20 cellular contexts compared by ENCODE assay signal in genomic region chr16:56042416-56042815, GRCh38.
"Had no signal": no experiment of that assay in that cellular context is flagged by ENCODE, and none has a peak within 500 bp of the region (broad histone marks: within the 10 kb centered on the region; RNA-seq: fewer than 3 reads in every experiment).

No MANE protein-coding gene starts in this region.

- H3K36me3 ChIP-seq: gastrocnemius medialis, neural progenitor cell, prostate gland, spleen, tibial artery had no signal

- H3K4me3 ChIP-seq: coronary artery, gastrocnemius medialis, lung, mucosa of descending colon, neural progenitor cell, prostate gland, skin epidermis, spleen, testis, tibial artery had no signal

- H3K9me3 ChIP-seq: gastrocnemius medialis, mucosa of descending colon, prostate gland, testis, tibial artery had no signal

- DNase-seq: dermis blood vessel endothelial cell, foreskin fibroblast, gastrocnemius medialis, kidney, naive B cell, spleen, tibial artery had no signal

- H3K27ac Mint-ChIP-seq: effector memory CD8-positive, alpha-beta T cell; memory B cell; mesothelial cell of epicardium; naive B cell; nephron; neural progenitor cell; stimulated activated memory B cell treated with anti-CD40 and anti-IgM and Interleukin-4, amounts not matched to agents 10 μg/mL and 1 μg/mL and 100 μg/mL, for 72 hours; type B pancreatic cell had no signal

- H3K4me1 ChIP-seq: gastrocnemius medialis, prostate gland, spleen, testis, tibial artery had no signal

- H3K27ac ChIP-seq: coronary artery, gastrocnemius medialis, neural progenitor cell, prostate gland, skin epidermis, spleen, testis, tibial artery had no signal

- H3K27me3 Mint-ChIP-seq: type B pancreatic cell had no signal

- H3K9me3 Mint-ChIP-seq: effector memory CD8-positive, alpha-beta T cell had no signal

- ATAC-seq: gastrocnemius medialis had no signal

- H3K4me1 Mint-ChIP-seq: mesothelial cell of epicardium; stimulated activated memory B cell treated with anti-CD40 and anti-IgM and Interleukin-4, amounts not matched to agents 10 μg/mL and 1 μg/mL and 100 μg/mL, for 72 hours had no signal

- H3K27me3 ChIP-seq: gastrocnemius medialis, neural progenitor cell, spleen, testis, tibial artery had no signal

- H3K36me3 Mint-ChIP-seq: mesothelial cell of epicardium, neural progenitor cell, type B pancreatic cell had no signal

- H3K4me3 Mint-ChIP-seq: effector memory CD8-positive, alpha-beta T cell; memory B cell; mesothelial cell of epicardium; nephron; neural progenitor cell; stimulated activated memory B cell treated with anti-CD40 and anti-IgM and Interleukin-4, amounts not matched to agents 10 μg/mL and 1 μg/mL and 100 μg/mL, for 72 hours; type B pancreatic cell had no signal

- H3K9ac ChIP-seq: neural progenitor cell had no signal
